ENCODE assay signal across 1 cellular context in genomic region chr3:183822631-183823030, GRCh38.
TF ChIP-seq lines count a peak whose summit lies in the region.

No MANE protein-coding gene starts in this region.

TF ChIP-seq in GM23338, 12 proteins besides CTCF, POLR2A, EP300 and RAD21 (continued from another document):
- no peak for TF ChIP-seq ZNF462 (CRISPR knock-in tag; IDR thresholded peaks at IDR 0.05)
- TF ChIP-seq JUNB (IDR thresholded peaks at IDR 0.05; ENCODE audit: unreplicated experiment), result no peak
- TF ChIP-seq STAT1 (IDR thresholded peaks at IDR 0.05; ENCODE audit: unreplicated experiment), result no peak
- no peak for TF ChIP-seq EZH2phosphoT487 (IDR thresholded peaks at IDR 0.05; ENCODE audit: unreplicated experiment)
- TF ChIP-seq NANOG (IDR thresholded peaks at IDR 0.05; ENCODE audit: borderline replicate concordance), result no peak
